Comparison of ENCODE assay signal across 14 cellular contexts in the genomic region with DNA sequence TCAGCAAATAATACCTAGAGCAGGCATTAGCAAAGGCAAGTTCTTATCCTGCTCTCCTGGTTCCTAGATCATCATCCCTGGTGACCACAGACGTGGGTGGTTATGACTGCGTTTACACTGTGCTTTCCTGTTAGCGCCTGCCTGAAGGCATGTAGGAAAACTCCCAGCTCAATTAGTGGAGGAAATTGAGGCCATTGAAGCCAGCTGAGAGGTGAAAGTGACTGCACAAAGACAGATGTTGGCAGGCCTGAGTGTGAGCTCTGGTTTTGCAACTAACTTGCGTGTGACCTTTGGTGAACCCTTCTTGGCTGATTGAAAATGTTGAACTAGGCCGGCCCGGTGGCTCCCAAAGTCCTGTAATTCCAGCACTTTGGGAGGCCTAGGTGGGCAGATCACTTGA. TPM values are rescaled to one million over a fixed set of nuclear protein-coding genes. Genes with fewer than 3 reads are reported as not detected.
DNase-seq lines count a peak whose midpoint lies in the region; ATAC-seq, FAIRE-seq and TF ChIP-seq lines count a peak whose summit lies in the region.
"Had no signal": no experiment of that assay in that cellular context is flagged by ENCODE, and none has a peak within 500 bp of the region (broad histone marks: within the 10 kb centered on the region; RNA-seq: fewer than 3 reads in every experiment).

No MANE protein-coding gene starts in this region.

- H3K27me3 ChIP-seq in SK-N-SH (ENCODE audit: insufficient read depth) = peaks cover 8% of the 10 kb centered on the region; the same call in 1 of the 2 replicates
- peaks cover 16 to 33% of the 10 kb centered on the region in 2 experiments; a peak in 3 of 5 replicates for H3K27me3 ChIP-seq in K562 (ENCODE audit: control insufficient read depth in 2 of 2, insufficient read depth in 2 of 2, low read length in 2 of 2)
- no peaks in the 10 kb centered on the region for H3K27me3 ChIP-seq in upper lobe of left lung

- H3K9me2 ChIP-seq in SK-N-SH = no peaks in the 10 kb centered on the region

- H3K9ac ChIP-seq in SK-N-SH (no peak overlapping the region), K562 (ENCODE audit: insufficient read depth in 1 of 2, low read depth in 2 of 2, low read length in 2 of 2) (no peak overlapping the region)

- H3K27ac ChIP-seq in SK-N-SH (ENCODE audit: low read depth in 2 of 2, low read length in 1 of 2) (peak overlapping the region in 1 of 2 experiments; percentile 70; a peak in 2 of 4 replicates), K562 (ENCODE audit: extremely low read depth, low read depth, low read length) (no peak overlapping the region), upper lobe of left lung (no peak overlapping the region)

- H2AFZ ChIP-seq in SK-N-SH (ENCODE audit: low read depth) = no peak overlapping the region
- no peak overlapping the region for H2AFZ ChIP-seq in K562 (ENCODE audit: low read depth, low read length)

- H3K4me2 ChIP-seq in SK-N-SH = no peak overlapping the region
- no peak overlapping the region for H3K4me2 ChIP-seq in K562 (ENCODE audit: insufficient read depth, low read length)

- no peaks in the 10 kb centered on the region for H3F3A ChIP-seq in SK-N-SH (replicated peaks; ENCODE audit: insufficient read depth)

- in situ Hi-C loops in K562 (cut with MboI) = no loop called here

- H3K9me3 ChIP-seq in SK-N-SH = no peaks in the 10 kb centered on the region
- no peaks in the 10 kb centered on the region for H3K9me3 ChIP-seq in K562 (replicated peaks; ENCODE audit: control insufficient read depth, insufficient read depth, low read depth, low read length)
- H3K9me3 ChIP-seq in upper lobe of left lung = no peaks in the 10 kb centered on the region

- H3K4me3 ChIP-seq in SK-N-SH (ENCODE audit: low read depth in 2 of 2, low read length in 1 of 2) (no peak overlapping the region), K562 (no peak overlapping the region), upper lobe of left lung (no peak overlapping the region)

- TF ChIP-seq EP300 in SK-N-SH (IDR thresholded peaks at IDR 0.05; ENCODE audit: borderline replicate concordance in 1 of 2, low read depth in 1 of 2, low read length in 1 of 2) (peak in 1 of 2 experiments; percentile 86; a peak in 2 of 4 replicates), K562 (IDR thresholded peaks at IDR 0.05; ENCODE audit: low read length) (no peak), upper lobe of left lung (IDR thresholded peaks at IDR 0.05) (peak in 2 of 4 donors; percentile 14 to 26)

- H3K4me1 ChIP-seq in SK-N-SH (ENCODE audit: control insufficient read depth in 1 of 2, insufficient read depth in 2 of 2, low read depth in 1 of 2, low read length in 1 of 2) (peaks cover 0 to 5% of the 10 kb centered on the region in 2 experiments; a peak in 1 of 4 replicates), K562 (replicated peaks in 1 of 2; ENCODE audit: control insufficient read depth in 2 of 2, insufficient read depth in 2 of 2, low read length in 2 of 2) (no peaks in the 10 kb centered on the region; a peak in 1 of 5 replicates), upper lobe of left lung (no peaks in the 10 kb centered on the region)

- peak; percentile 35 for FAIRE-seq in K562 (lab: Jason Lieb, UNC)
- FAIRE-seq: endothelial cell of umbilical vein, GM19239 had no signal

- WGBS in SK-N-SH (ENCODE audit: low lambda C conversion rate) = 38% methylated on average over 6 of the region's 6 CpGs
- WGBS in K562 (ENCODE audit: insufficient coverage, low coverage, missing lambda C conversion rate) = 11% methylated on average over 6 of the region's 6 CpGs
- 34 to 63% methylated on average over 6 of the region's 6 CpGs for whole genome bisulfite sequencing in upper lobe of left lung, 2 donors

- CTCF ChIA-PET in SK-N-SH (lab: Yijun Ruan, JAX) = interaction anchor here (1.5 kb wide), 1 partner anchor 13 kb away, joined by 9 read pairs; no protein-coding TSS in a partner anchor
- CTCF ChIA-PET in K562 (lab: Yijun Ruan, JAX; ENCODE audit: low intra/inter-chr PET ratio) = no interaction called here

- no peak for ATAC-seq in SK-N-SH treated with all-trans-retinoic acid at 6 μM for 48 hours
- no peak for ATAC-seq in K562
- peak; percentile 81 for ATAC-seq in left ventricle myocardium superior
- peak; percentile 26 to 69 for ATAC-seq in upper lobe of left lung (ENCODE audit: low FRiP score in 2 of 2)
- no peak for ATAC-seq in GM21381 (IDR thresholded peaks at IDR 0.05; ENCODE audit: unreplicated experiment)
- ATAC-seq in omental fat pad (ENCODE audit: low FRiP score) = no peak

- no peaks in the 10 kb centered on the region for H3K9me1 ChIP-seq in K562 (ENCODE audit: control insufficient read depth, insufficient read depth, low read length)

- TF ChIP-seq CTCF in SK-N-SH (IDR thresholded peaks at IDR 0.05) (no peak), K562 (IDR thresholded peaks at IDR 0.05 in 2 of 3, conservative IDR thresholded peaks at IDR 0.05 in 1 of 3; ENCODE audit: insufficient read depth in 2 of 3, low read depth in 1 of 3, low read length in 3 of 3) (no peak), upper lobe of left lung (IDR thresholded peaks at IDR 0.05) (no peak), omental fat pad (IDR thresholded peaks at IDR 0.05) (no peak)

- BruUV-seq in K562 (replicated peaks; lab: Mats Ljungman, UMichigan) = no TSS peak

- H3K79me2 ChIP-seq in SK-N-SH (ENCODE audit: insufficient read depth) (no peaks in the 10 kb centered on the region), K562 (ENCODE audit: control insufficient read depth, insufficient read depth, low read length) (no peaks in the 10 kb centered on the region)

- intact Hi-C loops in K562 (cut with micrococcal nuclease) (no loop called here), left ventricle myocardium superior (cut with micrococcal nuclease) (no loop called here)

- H4K20me1 ChIP-seq in SK-N-SH (ENCODE audit: insufficient read depth) (no peaks in the 10 kb centered on the region), K562 (replicated peaks; ENCODE audit: control insufficient read depth, insufficient read depth, low read length) (no peaks in the 10 kb centered on the region)

- POLR2A ChIA-PET in SK-N-SH (lab: Yijun Ruan, JAX) (interaction anchor here (1.2 kb wide), 1 partner anchor 42 kb away, joined by 3 read pairs; a partner anchor contains a TSS), K562 (lab: Yijun Ruan, JAX) (no interaction called here)

- TF ChIP-seq RAD21 in SK-N-SH (IDR thresholded peaks at IDR 0.05; ENCODE audit: low read length) = no peak
- no peak for TF ChIP-seq RAD21 in K562 (CRISPR knock-in tag; conservative IDR thresholded peaks at IDR 0.05 in 1 of 2, IDR thresholded peaks at IDR 0.05 in 1 of 2)

- TF ChIP-seq POLR2A in K562 (conservative IDR thresholded peaks at IDR 0.05) = no peak
- TF ChIP-seq POLR2A in upper lobe of left lung (IDR thresholded peaks at IDR 0.05) = no peak

- peak; percentile 48 for DNase-seq in SK-N-SH
- peak in 1 of 4 experiments; percentile 16 for DNase-seq in K562 (ENCODE audit: extremely low read depth in 1 of 4, low spot score in 3 of 4)
- DNase-seq in left ventricle myocardium superior = peak; percentile 58
- peak in 1 of 2 donors; percentile 22 for DNase-seq in upper lobe of left lung
- DNase-seq in NCI-H1105 treated with DMSO at 0.1 percent for 48 hours (lab: John Stamatoyannopoulos, UW) = no peak
- DNase-seq in omental fat pad (ENCODE audit: low spot score) = no peak
- DNase-seq: ACHN; activated CD4-positive, alpha-beta T cell treated with anti-CD3 and anti-CD28 coated beads, Interleukin-2, amount 50 U/mL, for 4 hours; NCI-H2171 had no signal

- H3K36me3 ChIP-seq in SK-N-SH (replicated peaks in 1 of 2; ENCODE audit: control insufficient read depth in 1 of 2, insufficient read depth in 2 of 2, low read length in 1 of 2) (no peaks in the 10 kb centered on the region), K562 (ENCODE audit: control insufficient read depth, insufficient read depth, low read length) (no peaks in the 10 kb centered on the region), upper lobe of left lung (no peaks in the 10 kb centered on the region)

RNA-seq across cellular contexts. Expression of a gene that starts 17.5 kb away (rescaled TPM):
- polyA plus RNA-seq in SK-N-SH (2012; rRNA removed) (not detected in 2 replicates), K562 (2011; rRNA removed) (not detected in 2 replicates), K562 (2014; fragmentation: Illumina TruSeq; extraction: Trizol) (not detected in 2 replicates), K562 (2014; fragmentation: Nextera tagmentation; extraction: Ambion mirVana) (not detected), K562 (2014; rRNA removed) (under 0.01 TPM in 1 of 2 replicates, not detected in the other)
- polyA plus RNA-seq in SK-N-SH (2012; cell fraction: cytosol; rRNA removed) = not detected in 2 replicates
- polyA plus RNA-seq in SK-N-SH (2012; cell fraction: nucleus; rRNA removed) = 0.01 TPM in 1 of 2 replicates, not detected in the other
- total RNA-seq in K562 (2011; cell fraction: chromatin; rRNA removed; ENCODE audit: low replicate concordance) = 0.02 TPM in 1 of 2 replicates, not detected in the other
- under 0.01 TPM in 1 of 2 replicates, not detected in the other for total RNA-seq in K562 (2011; cell fraction: nucleolus; rRNA removed)
- total RNA-seq in K562 (2011; cell fraction: nucleoplasm; rRNA removed) = not detected in 2 replicates
- total RNA-seq in K562 (2014; rRNA removed) (not detected in 2 replicates), K562 (2014; rRNA removed; fragmentation: Illumina TruSeq; extraction: Trizol) (under 0.01 TPM in 1 of 2 replicates, not detected in the other), K562 (2015; rRNA removed; fragmentation: Illumina TruSeq; extraction: Trizol) (not detected in 2 replicates), K562 (2021) (not detected in 2 replicates), left ventricle myocardium superior (not detected), upper lobe of left lung (10 to 100 TPM in 1 of 6 donors, 1 to 10 TPM in 4, under 1 TPM in 1; 0.06 to 15.3 (median 2.3) TPM), omental fat pad (under 1 TPM in 1 of 4 donors, not detected in 3; 0.32 TPM)
- not detected in 2 replicates for polyA plus RNA-seq in K562 (2011; cell fraction: cytosol; rRNA removed)
- not detected in 2 replicates for polyA plus RNA-seq in K562 (2011; cell fraction: nucleus; rRNA removed)
- polyA plus RNA-seq in K562 (2012) = 0.01 and 0.03 TPM in 2 replicates
- polyA minus RNA-seq in K562 (2011; rRNA and poly(A)+ RNA removed) = not detected in 2 replicates
- polyA minus RNA-seq in K562 (2011; cell fraction: cytosol; rRNA and poly(A)+ RNA removed) = not detected in 2 replicates
- polyA minus RNA-seq in K562 (2011; cell fraction: nucleus; rRNA and poly(A)+ RNA removed) = not detected in 2 replicates
- total RNA-seq: endothelial cell of umbilical vein, mesenteric fat pad had no signal
- polyA plus RNA-seq: endothelial cell of umbilical vein had no signal

RNA-seq across cellular contexts. Expression of a gene that starts 41.2 kb away (rescaled TPM):
- polyA plus RNA-seq in SK-N-SH (2012; rRNA removed) = 3.3 and 4.3 TPM in 2 replicates
- 2.6 and 4.0 TPM in 2 replicates for polyA plus RNA-seq in SK-N-SH (2012; cell fraction: cytosol; rRNA removed)
- polyA plus RNA-seq in SK-N-SH (2012; cell fraction: nucleus; rRNA removed) = 5.4 and 6.9 TPM in 2 replicates
- 5.1 and 6.9 TPM in 2 replicates for total RNA-seq in K562 (2011; cell fraction: chromatin; rRNA removed; ENCODE audit: low replicate concordance)
- total RNA-seq in K562 (2011; cell fraction: nucleolus; rRNA removed) = 3.9 and 5.3 TPM in 2 replicates
- total RNA-seq in K562 (2011; cell fraction: nucleoplasm; rRNA removed) = 4.2 and 4.7 TPM in 2 replicates
- 0.77 and 4.3 TPM in 2 replicates for total RNA-seq in K562 (2014; rRNA removed)
- 1.2 and 1.4 TPM in 2 replicates for total RNA-seq in K562 (2014; rRNA removed; fragmentation: Illumina TruSeq; extraction: Trizol)
- 0.90 and 1.6 TPM in 2 replicates for total RNA-seq in K562 (2015; rRNA removed; fragmentation: Illumina TruSeq; extraction: Trizol)
- total RNA-seq in K562 (2021) = 1.4 and 2.1 TPM in 2 replicates
- polyA plus RNA-seq in K562 (2011; rRNA removed) = 1.5 and 1.8 TPM in 2 replicates
- polyA plus RNA-seq in K562 (2011; cell fraction: cytosol; rRNA removed) = 0.72 and 2.6 TPM in 2 replicates
- 2.2 and 2.6 TPM in 2 replicates for polyA plus RNA-seq in K562 (2011; cell fraction: nucleus; rRNA removed)
- 1.3 and 1.4 TPM in 2 replicates for polyA plus RNA-seq in K562 (2012)
- polyA plus RNA-seq in K562 (2014; fragmentation: Illumina TruSeq; extraction: Trizol) = 0.77 and 2.4 TPM in 2 replicates
- under 1 TPM; 0.35 to 0.44 TPM for polyA plus RNA-seq in K562 (2014; fragmentation: Nextera tagmentation; extraction: Ambion mirVana)
- 1.9 and 3.3 TPM in 2 replicates for polyA plus RNA-seq in K562 (2014; rRNA removed)
- polyA minus RNA-seq in K562 (2011; rRNA and poly(A)+ RNA removed) = 0.78 and 4.0 TPM in 2 replicates
- polyA minus RNA-seq in K562 (2011; cell fraction: cytosol; rRNA and poly(A)+ RNA removed) = 1.2 and 2.3 TPM in 2 replicates
- polyA minus RNA-seq in K562 (2011; cell fraction: nucleus; rRNA and poly(A)+ RNA removed) = 0.89 and 0.94 TPM in 2 replicates
- 50.5 TPM for total RNA-seq in left ventricle myocardium superior
- 1 to 10 TPM; 5.1 to 8.4 (median 5.9) TPM for total RNA-seq in upper lobe of left lung
- total RNA-seq in omental fat pad = 1 to 10 TPM; 1.4 to 7.6 (median 1.9) TPM

RNA-seq across cellular contexts. Expression of a gene that starts 42.2 kb away (rescaled TPM):
- polyA plus RNA-seq in SK-N-SH (2012; rRNA removed) = 74.2 and 79.9 TPM in 2 replicates
- polyA plus RNA-seq in SK-N-SH (2012; cell fraction: cytosol; rRNA removed) = 86.6 and 101 TPM in 2 replicates
- polyA plus RNA-seq in SK-N-SH (2012; cell fraction: nucleus; rRNA removed) = 67.7 and 70.5 TPM in 2 replicates
- total RNA-seq in K562 (2011; cell fraction: chromatin; rRNA removed; ENCODE audit: low replicate concordance) = 167 and 203 TPM in 2 replicates
- total RNA-seq in K562 (2011; cell fraction: nucleolus; rRNA removed) = 137 and 142 TPM in 2 replicates
- total RNA-seq in K562 (2011; cell fraction: nucleoplasm; rRNA removed) = 167 and 208 TPM in 2 replicates
- 55.3 and 63.3 TPM in 2 replicates for total RNA-seq in K562 (2014; rRNA removed)
- 102 and 109 TPM in 2 replicates for total RNA-seq in K562 (2014; rRNA removed; fragmentation: Illumina TruSeq; extraction: Trizol)
- total RNA-seq in K562 (2015; rRNA removed; fragmentation: Illumina TruSeq; extraction: Trizol) = 110 and 114 TPM in 2 replicates
- total RNA-seq in K562 (2021) = 72.5 and 72.7 TPM in 2 replicates
- polyA plus RNA-seq in K562 (2011; rRNA removed) = 95.0 and 107 TPM in 2 replicates
- polyA plus RNA-seq in K562 (2011; cell fraction: cytosol; rRNA removed) = 60.8 and 84.9 TPM in 2 replicates
- polyA plus RNA-seq in K562 (2011; cell fraction: nucleus; rRNA removed) = 50.6 and 64.0 TPM in 2 replicates
- polyA plus RNA-seq in K562 (2012) = 67.5 and 69.7 TPM in 2 replicates
- polyA plus RNA-seq in K562 (2014; fragmentation: Illumina TruSeq; extraction: Trizol) = 85.6 and 113 TPM in 2 replicates
- 100 to 1,000 TPM; 233 to 265 TPM for polyA plus RNA-seq in K562 (2014; fragmentation: Nextera tagmentation; extraction: Ambion mirVana)
- polyA plus RNA-seq in K562 (2014; rRNA removed) = 105 and 122 TPM in 2 replicates
- polyA minus RNA-seq in K562 (2011; rRNA and poly(A)+ RNA removed) = 61.4 and 64.6 TPM in 2 replicates
- polyA minus RNA-seq in K562 (2011; cell fraction: cytosol; rRNA and poly(A)+ RNA removed) = 24.3 and 33.3 TPM in 2 replicates
- 24.4 and 40.8 TPM in 2 replicates for polyA minus RNA-seq in K562 (2011; cell fraction: nucleus; rRNA and poly(A)+ RNA removed)
- total RNA-seq in left ventricle myocardium superior = 32.5 TPM
- total RNA-seq in upper lobe of left lung = 100 to 1,000 TPM in 1 of 6 donors, 10 to 100 TPM in 5; 71.8 to 129 (median 80.4) TPM
- 100 to 1,000 TPM in 3 of 4 donors, 10 to 100 TPM in 1; 86.8 to 128 (median 123) TPM for total RNA-seq in omental fat pad

Comparison
In these comparisons a context has a peak if more than half of its experiments do, and no peak if none do; other contexts are left out.
1. DNase-seq: peak in SK-N-SH (single experiment) and left ventricle myocardium superior (single experiment); none in NCI-H1105 treated with DMSO at 0.1 percent for 48 hours (single experiment) and omental fat pad (single experiment).
2. ATAC-seq: peak in left ventricle myocardium superior (single experiment) and upper lobe of left lung (2 of 2); none in SK-N-SH treated with all-trans-retinoic acid at 6 μM for 48 hours (single experiment), K562 (single experiment), GM21381 (single experiment) and omental fat pad (single experiment).